14 cellular contexts compared by ENCODE assay signal in genomic region chr3:11553436-11554235, GRCh38.
DNase-seq lines count a peak whose midpoint lies in the region; ATAC-seq, FAIRE-seq and TF ChIP-seq lines count a peak whose summit lies in the region.
"Had no signal": no experiment of that assay in that cellular context is flagged by ENCODE, and none has a peak within 500 bp of the region (broad histone marks: within the 10 kb centered on the region; RNA-seq: fewer than 3 reads in every experiment).

No MANE protein-coding gene starts in this region.

- peak overlapping the region; percentile 3; the same call in 1 of the 2 replicates for H3K4me3 ChIP-seq in LNCaP clone FGC (ENCODE audit: low read depth, low read length)
- H3K4me3 ChIP-seq in choroid plexus epithelial cell (ENCODE audit: low read depth, low read length): no peak overlapping the region
- no peak overlapping the region for H3K4me3 ChIP-seq in HepG2 (replicated peaks in 1 of 3; ENCODE audit: insufficient read depth in 1 of 3, low read depth in 2 of 3, low read length in 3 of 3)
- H3K4me3 ChIP-seq in stomach: peak overlapping the region in 1 of 4 donors; percentile 10

- TF ChIP-seq POLR2A in HepG2 (IDR thresholded peaks at IDR 0.05; ENCODE audit: insufficient read depth in 1 of 2, low read depth in 2 of 2, low read length in 2 of 2): no peak
- no peak for TF ChIP-seq POLR2A in stomach (IDR thresholded peaks at IDR 0.05)

- intact Hi-C loops in HepG2 (cut with micrococcal nuclease; ENCODE audit: unreplicated experiment) (no loop called here), stomach (cut with DNase I; ENCODE audit: low total_unique reads) (no loop called here)

- H3K27ac ChIP-seq in HepG2 (ENCODE audit: extremely low read length, insufficient read depth, low read length) (no peak overlapping the region), stomach (peak overlapping the region; percentile 60 to 77 (median 75))

- peak; percentile 79 for DNase-seq in LNCaP clone FGC (ENCODE audit: low read depth)
- DNase-seq in choroid plexus epithelial cell (ENCODE audit: low read depth): peak; percentile 89
- DNase-seq in HepG2 (ENCODE audit: low spot score): no peak
- DNase-seq in stomach: peak; percentile 81
- DNase-seq in stimulated activated CD4-positive, alpha-beta T cell treated with anti-CD3 and anti-CD28 coated beads, Interleukin-4, amount 100 ng/mL, for 1 hour: no peak
- no peak for DNase-seq in stimulated activated CD8-positive, alpha-beta memory T cell treated with anti-CD3 and anti-CD28 coated beads, Interleukin-4, amount 100 ng/mL, for 48 hours
- DNase-seq in NCI-H2107 (lab: John Stamatoyannopoulos, UW): no peak
- DNase-seq: activated B cell treated with CpG ODN at 0.5 μM for 24 hours; activated T-cell treated with anti-CD3 and anti-CD28 coated beads, Interleukin-2, amount 50 U/mL, for 72 hours; CD4-positive, alpha-beta T cell; NCI-H510A had no signal

- H3K4me2 ChIP-seq in HepG2 (ENCODE audit: low read depth, low read length): no peak overlapping the region

- 0 out of 2 replicates have a peak, but pooled peaks cover 5% of the 10 kb centered on the region for H4K20me1 ChIP-seq in HepG2 (ENCODE audit: insufficient read depth, low read length)

- no TSS peak for BruUV-seq in HepG2 (replicated peaks; lab: Mats Ljungman, UMichigan)

- no peaks in the 10 kb centered on the region for H3K4me1 ChIP-seq in HepG2 (ENCODE audit: insufficient read depth, low read length)
- H3K4me1 ChIP-seq in stomach: peaks cover 35 to 73% (median 59%) of the 10 kb centered on the region in 4 donors

- peaks cover 19 to 47% of the 10 kb centered on the region in 2 experiments for H3K36me3 ChIP-seq in HepG2 (replicated peaks in 1 of 2; ENCODE audit: control insufficient read depth in 1 of 2, insufficient read depth in 2 of 2, low read length in 2 of 2)
- H3K36me3 ChIP-seq in stomach: peaks cover 5 to 49% (median 27%) of the 10 kb centered on the region in 4 donors

- H3K27me3 ChIP-seq in HepG2 (ENCODE audit: control insufficient read depth in 1 of 2, insufficient read depth in 2 of 2, low read length in 2 of 2) (no peaks in the 10 kb centered on the region), stomach (no peaks in the 10 kb centered on the region)

- POLR2A ChIA-PET in HepG2 (lab: Yijun Ruan, JAX): no interaction called here

- TF ChIP-seq RAD21 in HepG2 (CRISPR knock-in tag; IDR thresholded peaks at IDR 0.05): no peak

- no peak overlapping the region for H2AFZ ChIP-seq in HepG2 (ENCODE audit: low read length)

- FAIRE-seq in HepG2 (lab: Jason Lieb, UNC): no peak
- FAIRE-seq: colon, H54 had no signal

- H3K9me3 ChIP-seq in HepG2 (ENCODE audit: low read length) (no peaks in the 10 kb centered on the region), stomach (no peaks in the 10 kb centered on the region)

- 91% methylated on average over 12 of the region's 17 CpGs for WGBS in HepG2 (ENCODE audit: low lambda C conversion rate)
- WGBS in stomach, 5 donors: 25 to 45% (median 40%) methylated on average over 14 to 17 of the region's 17 CpGs

- TF ChIP-seq EP300 in HepG2 (IDR thresholded peaks at IDR 0.05; ENCODE audit: low read depth in 2 of 2, low read length in 2 of 2) (no peak), HepG2 (CRISPR knock-in tag; IDR thresholded peaks at IDR 0.05; ENCODE audit: borderline replicate concordance) (no peak), stomach (IDR thresholded peaks at IDR 0.05) (no peak)

- CTCF ChIA-PET in HepG2 (lab: Yijun Ruan, JAX; ENCODE audit: low intra/inter-chr PET ratio, low total read pairs): no interaction called here

- in situ Hi-C loops in HepG2 (cut with HindIII; ENCODE audit: extremely low pct_ligation_motif_present, low pct_unique_long_range_greater_than_20kb): no loop called here

- ATAC-seq in HepG2 (peak; percentile 12), SK-N-SH treated with all-trans-retinoic acid at 6 μM for 48 hours (no peak)
- ATAC-seq: activated T-cell treated with anti-CD3 and anti-CD28 coated beads, Interleukin-2, amount 50 U/mL, for 72 hours had no signal

- no peaks in the 10 kb centered on the region for H3K79me2 ChIP-seq in HepG2 (ENCODE audit: insufficient read depth, low read length)

- TF ChIP-seq CTCF in LNCaP clone FGC (IDR thresholded peaks at IDR 0.05; ENCODE audit: control insufficient read depth, extremely low read depth, insufficient read depth) (no peak), choroid plexus epithelial cell (conservative IDR thresholded peaks at IDR 0.05; ENCODE audit: low read depth, low read length) (no peak), HepG2 (CRISPR knock-in tag; IDR thresholded peaks at IDR 0.05) (no peak), stomach (IDR thresholded peaks at IDR 0.05) (no peak)

- no peak overlapping the region for H3K9ac ChIP-seq in HepG2 (ENCODE audit: insufficient read depth, low read depth, low read length)

TF ChIP-seq in HepG2, 621 proteins besides CTCF, POLR2A, EP300 and RAD21:
- TF ChIP-seq ZNF335 (CRISPR knock-in tag; IDR thresholded peaks at IDR 0.05): no peak
- TF ChIP-seq, protein P1, sequence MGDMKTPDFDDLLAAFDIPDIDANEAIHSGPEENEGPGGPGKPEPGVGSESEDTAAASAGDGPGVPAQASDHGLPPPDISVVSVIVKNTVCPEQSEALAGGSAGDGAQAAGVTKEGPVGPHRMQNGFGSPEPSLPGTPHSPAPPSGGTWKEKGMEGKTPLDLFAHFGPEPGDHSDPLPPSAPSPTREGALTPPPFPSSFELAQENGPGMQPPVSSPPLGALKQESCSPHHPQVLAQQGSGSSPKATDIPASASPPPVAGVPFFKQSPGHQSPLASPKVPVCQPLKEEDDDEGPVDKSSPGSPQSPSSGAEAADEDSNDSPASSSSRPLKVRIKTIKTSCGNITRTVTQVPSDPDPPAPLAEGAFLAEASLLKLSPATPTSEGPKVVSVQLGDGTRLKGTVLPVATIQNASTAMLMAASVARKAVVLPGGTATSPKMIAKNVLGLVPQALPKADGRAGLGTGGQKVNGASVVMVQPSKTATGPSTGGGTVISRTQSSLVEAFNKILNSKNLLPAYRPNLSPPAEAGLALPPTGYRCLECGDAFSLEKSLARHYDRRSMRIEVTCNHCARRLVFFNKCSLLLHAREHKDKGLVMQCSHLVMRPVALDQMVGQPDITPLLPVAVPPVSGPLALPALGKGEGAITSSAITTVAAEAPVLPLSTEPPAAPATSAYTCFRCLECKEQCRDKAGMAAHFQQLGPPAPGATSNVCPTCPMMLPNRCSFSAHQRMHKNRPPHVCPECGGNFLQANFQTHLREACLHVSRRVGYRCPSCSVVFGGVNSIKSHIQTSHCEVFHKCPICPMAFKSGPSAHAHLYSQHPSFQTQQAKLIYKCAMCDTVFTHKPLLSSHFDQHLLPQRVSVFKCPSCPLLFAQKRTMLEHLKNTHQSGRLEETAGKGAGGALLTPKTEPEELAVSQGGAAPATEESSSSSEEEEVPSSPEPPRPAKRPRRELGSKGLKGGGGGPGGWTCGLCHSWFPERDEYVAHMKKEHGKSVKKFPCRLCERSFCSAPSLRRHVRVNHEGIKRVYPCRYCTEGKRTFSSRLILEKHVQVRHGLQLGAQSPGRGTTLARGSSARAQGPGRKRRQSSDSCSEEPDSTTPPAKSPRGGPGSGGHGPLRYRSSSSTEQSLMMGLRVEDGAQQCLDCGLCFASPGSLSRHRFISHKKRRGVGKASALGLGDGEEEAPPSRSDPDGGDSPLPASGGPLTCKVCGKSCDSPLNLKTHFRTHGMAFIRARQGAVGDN (CRISPR knock-in tag; IDR thresholded peaks at IDR 0.05): peak; percentile 10; the same call in 1 of the 2 replicates
- TF ChIP-seq AGO2 (optimal IDR thresholded peaks at IDR 0.05; ENCODE audit: low read depth, low read length): peak; percentile 69

TF ChIP-seq in SK-N-SH treated with all-trans-retinoic acid at 6 μM for 48 hours, 23 proteins besides CTCF, POLR2A, EP300 and RAD21:
- TF ChIP-seq TOX (CRISPR knock-in tag; IDR thresholded peaks at IDR 0.05; ENCODE audit: borderline replicate concordance): no peak
- no peak for TF ChIP-seq RARB (CRISPR knock-in tag; IDR thresholded peaks at IDR 0.05)
- TF ChIP-seq ZC3H10 (CRISPR knock-in tag; IDR thresholded peaks at IDR 0.05): no peak
- no peak for TF ChIP-seq ESRRG (CRISPR knock-in tag; IDR thresholded peaks at IDR 0.05)
- TF ChIP-seq ZNF70 (CRISPR knock-in tag; IDR thresholded peaks at IDR 0.05): no peak
- no peak for TF ChIP-seq SNAI2 (CRISPR knock-in tag; IDR thresholded peaks at IDR 0.05)
- TF ChIP-seq GLIS3 (CRISPR knock-in tag; IDR thresholded peaks at IDR 0.05): no peak
- no peak for TF ChIP-seq OSR1 (CRISPR knock-in tag; IDR thresholded peaks at IDR 0.05)
- TF ChIP-seq, protein P2, sequence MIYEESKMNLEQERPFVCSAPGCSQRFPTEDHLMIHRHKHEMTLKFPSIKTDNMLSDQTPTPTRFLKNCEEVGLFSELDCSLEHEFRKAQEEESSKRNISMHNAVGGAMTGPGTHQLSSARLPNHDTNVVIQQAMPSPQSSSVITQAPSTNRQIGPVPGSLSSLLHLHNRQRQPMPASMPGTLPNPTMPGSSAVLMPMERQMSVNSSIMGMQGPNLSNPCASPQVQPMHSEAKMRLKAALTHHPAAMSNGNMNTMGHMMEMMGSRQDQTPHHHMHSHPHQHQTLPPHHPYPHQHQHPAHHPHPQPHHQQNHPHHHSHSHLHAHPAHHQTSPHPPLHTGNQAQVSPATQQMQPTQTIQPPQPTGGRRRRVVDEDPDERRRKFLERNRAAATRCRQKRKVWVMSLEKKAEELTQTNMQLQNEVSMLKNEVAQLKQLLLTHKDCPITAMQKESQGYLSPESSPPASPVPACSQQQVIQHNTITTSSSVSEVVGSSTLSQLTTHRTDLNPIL (CRISPR knock-in tag; IDR thresholded peaks at IDR 0.05; ENCODE audit: low read depth): no peak
- TF ChIP-seq BACH2 (CRISPR knock-in tag; IDR thresholded peaks at IDR 0.05; ENCODE audit: borderline replicate concordance): no peak
- TF ChIP-seq, protein P3, sequence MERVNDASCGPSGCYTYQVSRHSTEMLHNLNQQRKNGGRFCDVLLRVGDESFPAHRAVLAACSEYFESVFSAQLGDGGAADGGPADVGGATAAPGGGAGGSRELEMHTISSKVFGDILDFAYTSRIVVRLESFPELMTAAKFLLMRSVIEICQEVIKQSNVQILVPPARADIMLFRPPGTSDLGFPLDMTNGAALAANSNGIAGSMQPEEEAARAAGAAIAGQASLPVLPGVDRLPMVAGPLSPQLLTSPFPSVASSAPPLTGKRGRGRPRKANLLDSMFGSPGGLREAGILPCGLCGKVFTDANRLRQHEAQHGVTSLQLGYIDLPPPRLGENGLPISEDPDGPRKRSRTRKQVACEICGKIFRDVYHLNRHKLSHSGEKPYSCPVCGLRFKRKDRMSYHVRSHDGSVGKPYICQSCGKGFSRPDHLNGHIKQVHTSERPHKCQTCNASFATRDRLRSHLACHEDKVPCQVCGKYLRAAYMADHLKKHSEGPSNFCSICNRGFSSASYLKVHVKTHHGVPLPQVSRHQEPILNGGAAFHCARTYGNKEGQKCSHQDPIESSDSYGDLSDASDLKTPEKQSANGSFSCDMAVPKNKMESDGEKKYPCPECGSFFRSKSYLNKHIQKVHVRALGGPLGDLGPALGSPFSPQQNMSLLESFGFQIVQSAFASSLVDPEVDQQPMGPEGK (CRISPR knock-in tag; IDR thresholded peaks at IDR 0.05; ENCODE audit: borderline replicate concordance): no peak
TF ChIP-seq in SK-N-SH treated with all-trans-retinoic acid at 6 μM for 48 hours: peak in this region for 0.

Comparison
In these comparisons a context has a peak if more than half of its experiments do, and no peak if none do; other contexts are left out.
1. DNase-seq: peak in LNCaP clone FGC (single experiment), choroid plexus epithelial cell (single experiment) and stomach (single experiment); none in HepG2 (single experiment), stimulated activated CD4-positive, alpha-beta T cell treated with anti-CD3 and anti-CD28 coated beads, Interleukin-4, amount 100 ng/mL, for 1 hour (single experiment), stimulated activated CD8-positive, alpha-beta memory T cell treated with anti-CD3 and anti-CD28 coated beads, Interleukin-4, amount 100 ng/mL, for 48 hours (single experiment) and NCI-H2107 (single experiment).